In genomic region chr14:44404599-44405349, GRCh38 we compare ENCODE assay signal across 18 cellular contexts.
"Had no signal": no experiment of that assay in that cellular context is flagged by ENCODE, and none has a peak within 500 bp of the region (broad histone marks: within the 10 kb centered on the region; RNA-seq: fewer than 3 reads in every experiment).

No MANE protein-coding gene starts in this region.

- H3K36me3 Mint-ChIP-seq: activated naive CD8-positive, alpha-beta T cell treated with anti-CD3 and anti-CD28 coated beads for 36 hours; neural progenitor cell had no signal

- H3K4me1 Mint-ChIP-seq: activated naive CD8-positive, alpha-beta T cell treated with anti-CD3 and anti-CD28 coated beads for 36 hours had no signal

- H3K9me3 Mint-ChIP-seq: activated naive CD8-positive, alpha-beta T cell treated with anti-CD3 and anti-CD28 coated beads for 36 hours; activated T-cell treated with anti-CD3 and anti-CD28 coated beads, Interleukin-2, amount 50 U/mL, for 72 hours; neural progenitor cell had no signal

- H3K27me3 ChIP-seq: breast epithelium, dorsolateral prefrontal cortex, gastrocnemius medialis, heart right ventricle, neural progenitor cell, ovary, stomach, vagina had no signal

- H3K4me3 ChIP-seq: breast epithelium, dorsolateral prefrontal cortex, gastrocnemius medialis, heart right ventricle, left ventricle myocardium inferior, neural progenitor cell, ovary, stomach, vagina had no signal

- H3K27ac Mint-ChIP-seq: activated CD8-positive, alpha-beta T cell treated with anti-CD3 and anti-CD28 coated beads for 36 hours; activated naive CD8-positive, alpha-beta T cell treated with anti-CD3 and anti-CD28 coated beads for 36 hours; activated T-cell treated with anti-CD3 and anti-CD28 coated beads, Interleukin-2, amount 50 U/mL, for 72 hours; neural progenitor cell had no signal

- H3K36me3 ChIP-seq: breast epithelium, gastrocnemius medialis, heart right ventricle, left ventricle myocardium inferior, neural progenitor cell, ovary, stomach, vagina had no signal

- DNase-seq: activated CD8-positive, alpha-beta memory T cell treated with anti-CD3 and anti-CD28 coated beads, Interleukin-2, amount 50 U/mL, for 4 hours; activated CD8-positive, alpha-beta T cell treated with anti-CD3 and anti-CD28 coated beads for 36 hours; activated gamma-delta T cell treated with Interleukin-2 at 50 U/mL for 16 hours; activated naive CD8-positive, alpha-beta T cell treated with anti-CD3 and anti-CD28 coated beads for 36 hours; activated T-cell treated with anti-CD3 and anti-CD28 coated beads, Interleukin-2, amount 50 U/mL, for 72 hours; gastrocnemius medialis; heart right ventricle; islet precursor cell; left ventricle myocardium inferior; mesenchymal stem cell; ovary; stimulated activated CD4-positive, alpha-beta T cell treated with anti-CD3 and anti-CD28 coated beads, Interleukin-4, amount 100 ng/mL, for 4 hours; stomach had no signal

- H3K9me3 ChIP-seq: breast epithelium, gastrocnemius medialis, heart right ventricle, left ventricle myocardium inferior, ovary, stomach, vagina had no signal

- H3K27ac ChIP-seq: breast epithelium, dorsolateral prefrontal cortex, gastrocnemius medialis, heart right ventricle, left ventricle myocardium inferior, neural progenitor cell, ovary, stomach, vagina, VCaP had no signal

- H3K4me1 ChIP-seq: breast epithelium, gastrocnemius medialis, left ventricle myocardium inferior, neural progenitor cell, stomach, vagina had no signal

- H3K27me3 Mint-ChIP-seq: activated CD8-positive, alpha-beta T cell treated with anti-CD3 and anti-CD28 coated beads for 36 hours; activated naive CD8-positive, alpha-beta T cell treated with anti-CD3 and anti-CD28 coated beads for 36 hours had no signal

- H3K4me3 Mint-ChIP-seq: activated CD8-positive, alpha-beta T cell treated with anti-CD3 and anti-CD28 coated beads for 36 hours; activated naive CD8-positive, alpha-beta T cell treated with anti-CD3 and anti-CD28 coated beads for 36 hours; activated T-cell treated with anti-CD3 and anti-CD28 coated beads, Interleukin-2, amount 50 U/mL, for 72 hours; neural progenitor cell had no signal
